Comparison of ENCODE assay signal across 8 cellular contexts in the genomic region with DNA sequence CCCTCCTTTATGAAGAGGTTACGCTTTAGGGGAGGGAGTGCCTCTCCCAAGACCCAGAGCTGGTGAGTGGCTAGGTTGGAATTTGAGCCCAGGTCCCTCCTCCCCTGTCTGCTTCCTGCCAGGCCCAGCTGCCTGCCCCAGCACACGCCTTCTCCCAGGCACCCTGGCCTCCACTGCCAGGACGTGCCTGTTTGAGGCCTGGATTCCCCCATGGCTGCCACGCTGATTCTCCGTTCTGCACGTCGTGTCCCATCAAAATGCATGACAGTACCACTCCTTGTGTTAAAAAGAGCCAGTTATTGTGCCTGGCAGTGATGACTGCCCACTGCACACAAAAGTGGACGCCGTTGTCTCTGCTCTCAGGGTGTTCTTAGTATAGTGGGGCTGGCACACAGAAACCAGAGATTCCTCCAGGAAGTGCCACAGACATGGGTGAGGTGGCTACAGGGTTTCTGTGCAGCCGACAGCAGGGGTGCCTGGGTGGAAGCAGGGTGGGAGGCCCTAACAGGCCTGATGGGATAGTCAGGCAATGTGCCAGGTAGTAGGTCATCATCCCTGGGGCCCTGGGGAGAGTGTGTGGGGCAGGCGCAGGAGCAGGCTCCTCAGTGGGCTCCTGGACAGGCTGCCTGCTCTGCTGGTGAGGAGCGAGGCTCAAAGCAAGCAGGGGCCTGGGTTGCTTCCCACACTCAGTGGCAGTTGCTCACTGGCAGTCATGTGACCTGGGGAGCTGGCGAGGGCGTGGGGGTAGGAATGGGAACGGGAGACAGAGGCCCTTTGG. TPM values are rescaled to one million over a fixed set of nuclear protein-coding genes. Genes with fewer than 3 reads are reported as not detected.
A peak's percentile ranks its signal among the peaks of the same experiment; 100 is the strongest.
DNase-seq lines count a peak whose midpoint lies in the region; ATAC-seq and TF ChIP-seq lines count a peak whose summit lies in the region.

No MANE protein-coding gene starts in this region.

- peak overlapping the region; percentile 17 to 33 for H3K9ac ChIP-seq in duodenal mucosa (ENCODE audit: low read depth in 1 of 2, low read length in 2 of 2)

- CTCF ChIA-PET in Calu3 (lab: Charles Lee) = interaction anchor here (0.7 to 3.4 kb wide), 5 partner anchors 32 to 113 kb away, joined by 3 to 16 read pairs (median 4); no protein-coding TSS in a partner anchor

- H3K27ac Mint-ChIP-seq in Calu3 (ENCODE audit: unreplicated experiment) (peak overlapping the region; percentile 81), mesothelial cell of epicardium (peak overlapping the region; percentile 94)

- H3K4me1 ChIP-seq in duodenal mucosa (ENCODE audit: control insufficient read depth in 1 of 2, insufficient read depth in 2 of 2, low read length in 2 of 2) (peaks cover 29 to 34% of the 10 kb centered on the region in 2 donors), vagina (peaks cover 66% of the 10 kb centered on the region)

- H3K36me3 ChIP-seq in duodenal mucosa (ENCODE audit: control insufficient read depth in 1 of 2, insufficient read depth in 2 of 2, low read length in 2 of 2) = peaks cover 11 to 31% of the 10 kb centered on the region in 2 donors
- peaks cover 0 to 6% of the 10 kb centered on the region in 2 donors for H3K36me3 ChIP-seq in vagina

- TF ChIP-seq CTCF in Calu3 (IDR thresholded peaks at IDR 0.05; ENCODE audit: unreplicated experiment) (no peak), mesothelial cell of epicardium (IDR thresholded peaks at IDR 0.05; ENCODE audit: unreplicated experiment) (no peak), vagina (IDR thresholded peaks at IDR 0.05) (no peak)

- H3K4me1 Mint-ChIP-seq in Calu3 (ENCODE audit: low read depth, unreplicated experiment) (peaks cover 53% of the 10 kb centered on the region), mesothelial cell of epicardium (peaks cover 47% of the 10 kb centered on the region)

- H3K9me3 ChIP-seq in duodenal mucosa (ENCODE audit: control insufficient read depth in 1 of 2, low read length in 2 of 2) = no peaks in the 10 kb centered on the region
- H3K9me3 ChIP-seq in vagina = no peaks in the 10 kb centered on the region

- H3K27me3 Mint-ChIP-seq in Calu3 (ENCODE audit: unreplicated experiment) = no peaks in the 10 kb centered on the region
- no peaks in the 10 kb centered on the region for H3K27me3 Mint-ChIP-seq in mesothelial cell of epicardium (ENCODE audit: low read depth)

- no peak for ATAC-seq in GM18868 (IDR thresholded peaks at IDR 0.05; ENCODE audit: unreplicated experiment)
- ATAC-seq in GM21786 (IDR thresholded peaks at IDR 0.05; ENCODE audit: unreplicated experiment) = no peak

- H3K9me3 Mint-ChIP-seq in Calu3 (ENCODE audit: low read depth, unreplicated experiment) = no peaks in the 10 kb centered on the region
- H3K9me3 Mint-ChIP-seq in mesothelial cell of epicardium = peaks cover 4% of the 10 kb centered on the region

- H3K4me3 ChIP-seq in duodenal mucosa (ENCODE audit: low read depth in 1 of 2, low read length in 2 of 2) (no peak overlapping the region), vagina (no peak overlapping the region)

- H3K27me3 ChIP-seq in duodenal mucosa (ENCODE audit: control insufficient read depth in 1 of 2, insufficient read depth in 2 of 2, low read length in 2 of 2) (no peaks in the 10 kb centered on the region), vagina (no peaks in the 10 kb centered on the region)

- H3K27ac ChIP-seq in duodenal mucosa (ENCODE audit: low read depth, low read length) (peak overlapping the region; percentile 23), vagina (peak overlapping the region; percentile 87)

- H3K36me3 Mint-ChIP-seq in Calu3 (ENCODE audit: insufficient read depth, unreplicated experiment) (peaks cover 48% of the 10 kb centered on the region), mesothelial cell of epicardium (peaks cover 8% of the 10 kb centered on the region)

- intact Hi-C loops in Calu3 (cut with micrococcal nuclease; ENCODE audit: unreplicated experiment) (no loop called here), vagina (cut with DNase I) (no loop called here)

- H3K4me3 Mint-ChIP-seq in Calu3 (ENCODE audit: low read depth, unreplicated experiment) (peak overlapping the region; percentile 46), mesothelial cell of epicardium (no peak overlapping the region)

- peak; percentile 84 for DNase-seq in Calu3
- peak; percentile 38 for DNase-seq in NCI-H2196 (lab: John Stamatoyannopoulos, UW; ENCODE audit: unreplicated experiment)
- no peak for DNase-seq in mesothelial cell of epicardium (ENCODE audit: low spot score in 2 of 2, unreplicated experiment in 2 of 2)
- no peak for DNase-seq in vagina (ENCODE audit: extremely low spot score in 2 of 2)
- DNase-seq in activated CD4-positive, alpha-beta T cell treated with anti-CD3 and anti-CD28 coated beads, Interleukin-2, amount 50 U/mL, for 1 hour = no peak

- no peak for TF ChIP-seq POLR2A in vagina (IDR thresholded peaks at IDR 0.05)

- no TSS peak for BruUV-seq in Calu3 (replicated peaks; lab: Mats Ljungman, UMichigan)

RNA-seq across cellular contexts. Expression of a gene that starts 24.2 kb away (rescaled TPM):
- total RNA-seq in Calu3 (2022) (137 and 144 TPM in 2 replicates), mesothelial cell of epicardium (129 to 135 TPM (median 129 TPM) in 3 replicates), vagina (72.2 TPM)

RNA-seq across cellular contexts. Expression of a gene that starts 36.0 kb away (rescaled TPM):
- total RNA-seq in Calu3 (2022) (26.5 and 28.1 TPM in 2 replicates), mesothelial cell of epicardium (58.4 to 60.3 TPM (median 59.9 TPM) in 3 replicates), vagina (20.1 TPM)

Comparison
In these comparisons a context has a peak if more than half of its experiments do, and no peak if none do; other contexts are left out.
1. DNase-seq: peak in Calu3 (single experiment) and NCI-H2196 (single experiment); none in mesothelial cell of epicardium (0 of 2), vagina (0 of 2) and activated CD4-positive, alpha-beta T cell treated with anti-CD3 and anti-CD28 coated beads, Interleukin-2, amount 50 U/mL, for 1 hour (single experiment).